15 cellular contexts compared by ENCODE assay signal in the genomic region with DNA sequence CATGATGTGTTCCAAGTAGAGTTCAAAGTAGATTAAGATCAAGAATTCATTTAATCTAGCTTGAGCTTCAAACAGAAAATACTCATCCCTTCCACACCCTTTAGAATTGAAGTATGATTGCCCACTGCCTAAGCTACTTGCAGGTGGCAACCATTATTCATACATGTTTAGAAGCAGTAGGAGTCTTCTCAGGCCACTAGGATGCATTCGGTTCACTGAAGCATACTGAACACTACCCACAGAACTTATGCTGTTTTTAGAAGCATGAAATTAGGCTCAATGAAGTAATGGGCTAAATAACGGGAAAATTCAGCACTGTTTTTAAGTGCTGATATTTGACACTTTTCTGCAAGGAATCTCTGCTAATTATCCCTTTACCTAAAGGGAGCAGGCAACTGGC.
DNase-seq lines count a peak whose midpoint lies in the region; ATAC-seq, FAIRE-seq and TF ChIP-seq lines count a peak whose summit lies in the region.
"Had no signal": no experiment of that assay in that cellular context is flagged by ENCODE, and none has a peak within 500 bp of the region (broad histone marks: within the 10 kb centered on the region; RNA-seq: fewer than 3 reads in every experiment).

No MANE protein-coding gene starts in this region.

- H3K27ac ChIP-seq in BLaER1 treated with 17β-estradiol and CSF1 and Interleukin-3, amounts not matched to agents 10 nM and 100 nM: no peak overlapping the region
- H3K27ac ChIP-seq: A549, adrenal gland, upper lobe of left lung had no signal

- peak overlapping the region in 8 of 11 experiments; percentile 23 to 72 (median 46); a peak in 16 of 22 replicates for H3K4me2 ChIP-seq in BLaER1 treated with 17β-estradiol and CSF1 and Interleukin-3, amounts not matched to agents 10 nM and 100 nM
- H3K4me2 ChIP-seq: A549 had no signal

- no peak for TF ChIP-seq CTCF in glutamatergic neuron (IDR thresholded peaks at IDR 0.05; ENCODE audit: partially characterized antibody, unreplicated experiment)
- TF ChIP-seq CTCF in osteocyte (IDR thresholded peaks at IDR 0.05): no peak

- no peak for DNase-seq in glutamatergic neuron
- DNase-seq in osteocyte (ENCODE audit: extremely low spot score, unreplicated experiment): no peak
- no peak for DNase-seq in activated CD4-positive, alpha-beta T cell treated with anti-CD3 and anti-CD28 coated beads for 36 hours
- no peak for DNase-seq in RCC 7860 (ENCODE audit: low spot score)
- DNase-seq: activated CD4-positive, CD25-positive, alpha-beta regulatory T cell treated with anti-CD3 and anti-CD28 coated beads, Interleukin-2, amount 50 U/mL, for 72 hours; adrenal gland; erythroblast; NCI-H2171 treated with DMSO at 0.1 percent for 48 hours; upper lobe of left lung had no signal

- peaks cover 7 to 23% (median 15%) of the 10 kb centered on the region in 11 experiments; a peak in 19 of 22 replicates for H3K9me3 ChIP-seq in BLaER1 treated with 17β-estradiol and CSF1 and Interleukin-3, amounts not matched to agents 10 nM and 100 nM (replicated peaks in 1 of 11)
- H3K9me3 ChIP-seq: A549, adrenal gland, upper lobe of left lung had no signal

- H3K27me3 Mint-ChIP-seq in glutamatergic neuron (ENCODE audit: unreplicated experiment) (peaks cover 2% of the 10 kb centered on the region), osteocyte (ENCODE audit: unreplicated experiment) (peaks cover 9% of the 10 kb centered on the region)
- no peaks in the 10 kb centered on the region for H3K27me3 Mint-ChIP-seq in activated CD4-positive, alpha-beta T cell treated with anti-CD3 and anti-CD28 coated beads for 36 hours

- H3K36me3 Mint-ChIP-seq in glutamatergic neuron (ENCODE audit: unreplicated experiment) (peaks cover 4% of the 10 kb centered on the region), osteocyte (ENCODE audit: unreplicated experiment) (no peaks in the 10 kb centered on the region)
- no peaks in the 10 kb centered on the region for H3K36me3 Mint-ChIP-seq in activated CD4-positive, alpha-beta T cell treated with anti-CD3 and anti-CD28 coated beads for 36 hours (ENCODE audit: low read depth)

- peaks cover 0 to 22% (median 13%) of the 10 kb centered on the region in 10 experiments; a peak in 14 of 20 replicates for H3K4me1 ChIP-seq in BLaER1 treated with 17β-estradiol and CSF1 and Interleukin-3, amounts not matched to agents 10 nM and 100 nM
- H3K4me1 ChIP-seq: A549, adrenal gland, upper lobe of left lung had no signal

- H3K27ac Mint-ChIP-seq in glutamatergic neuron (ENCODE audit: unreplicated experiment): no peak overlapping the region
- no peak overlapping the region for H3K27ac Mint-ChIP-seq in osteocyte (ENCODE audit: unreplicated experiment)
- H3K27ac Mint-ChIP-seq in activated CD4-positive, alpha-beta T cell treated with anti-CD3 and anti-CD28 coated beads for 36 hours: no peak overlapping the region

- no peak overlapping the region for H3K4me3 ChIP-seq in BLaER1 treated with 17β-estradiol and CSF1 and Interleukin-3, amounts not matched to agents 10 nM and 100 nM
- H3K4me3 ChIP-seq: A549, adrenal gland, upper lobe of left lung had no signal

- POLR2A ChIA-PET in activated CD4-positive, alpha-beta T cell treated with anti-CD3 and anti-CD28 coated beads for 36 hours (lab: Charles Lee): no interaction called here

- intact Hi-C loops in activated CD4-positive, alpha-beta T cell treated with anti-CD3 and anti-CD28 coated beads for 36 hours (cut with DNase I, micrococcal nuclease): no loop called here

- H3K4me3 Mint-ChIP-seq in glutamatergic neuron (ENCODE audit: unreplicated experiment) (no peak overlapping the region), osteocyte (ENCODE audit: unreplicated experiment) (no peak overlapping the region)
- no peak overlapping the region for H3K4me3 Mint-ChIP-seq in activated CD4-positive, alpha-beta T cell treated with anti-CD3 and anti-CD28 coated beads for 36 hours

- FAIRE-seq in RCC 7860 (lab: Jason Lieb, UNC): no peak
- FAIRE-seq: A549, H1 had no signal

- no peaks in the 10 kb centered on the region for H4K20me1 ChIP-seq in BLaER1 treated with 17β-estradiol and CSF1 and Interleukin-3, amounts not matched to agents 10 nM and 100 nM

- H3K9ac ChIP-seq in BLaER1 treated with 17β-estradiol and CSF1 and Interleukin-3, amounts not matched to agents 10 nM and 100 nM: no peak overlapping the region

- CTCF ChIA-PET in activated CD4-positive, alpha-beta T cell treated with anti-CD3 and anti-CD28 coated beads for 36 hours (lab: Charles Lee): interaction anchor here (1.3 kb wide), 1 partner anchor 26 kb away, joined by 3 read pairs; no protein-coding TSS in a partner anchor

- H3K27me3 ChIP-seq in BLaER1 treated with 17β-estradiol and CSF1 and Interleukin-3, amounts not matched to agents 10 nM and 100 nM: no peaks in the 10 kb centered on the region
- H3K27me3 ChIP-seq: upper lobe of left lung had no signal

- H3K9me3 Mint-ChIP-seq in glutamatergic neuron (ENCODE audit: unreplicated experiment) (peaks cover 3% of the 10 kb centered on the region), osteocyte (ENCODE audit: unreplicated experiment) (no peaks in the 10 kb centered on the region)
- no peaks in the 10 kb centered on the region for H3K9me3 Mint-ChIP-seq in activated CD4-positive, alpha-beta T cell treated with anti-CD3 and anti-CD28 coated beads for 36 hours (ENCODE audit: low read depth)

- no peaks in the 10 kb centered on the region for H3K36me3 ChIP-seq in BLaER1 treated with 17β-estradiol and CSF1 and Interleukin-3, amounts not matched to agents 10 nM and 100 nM
- H3K36me3 ChIP-seq: adrenal gland, upper lobe of left lung had no signal

- peak; percentile 89 for ATAC-seq in GM18909 (IDR thresholded peaks at IDR 0.05; ENCODE audit: poor library complexity, unreplicated experiment)
- peak; percentile 70 for ATAC-seq in HG02763 (IDR thresholded peaks at IDR 0.05; ENCODE audit: unreplicated experiment)
- ATAC-seq in HG03565 (IDR thresholded peaks at IDR 0.05; ENCODE audit: unreplicated experiment): peak; percentile 74
- ATAC-seq in activated CD4-positive, alpha-beta T cell treated with anti-CD3 and anti-CD28 coated beads for 36 hours: no peak
- ATAC-seq: A549 had no signal

- H3K4me1 Mint-ChIP-seq in glutamatergic neuron (ENCODE audit: low read depth, unreplicated experiment) (no peaks in the 10 kb centered on the region), osteocyte (ENCODE audit: unreplicated experiment) (no peaks in the 10 kb centered on the region)
- no peaks in the 10 kb centered on the region for H3K4me1 Mint-ChIP-seq in activated CD4-positive, alpha-beta T cell treated with anti-CD3 and anti-CD28 coated beads for 36 hours
